Comparison of ENCODE assay signal across 8 cellular contexts in the genomic region with DNA sequence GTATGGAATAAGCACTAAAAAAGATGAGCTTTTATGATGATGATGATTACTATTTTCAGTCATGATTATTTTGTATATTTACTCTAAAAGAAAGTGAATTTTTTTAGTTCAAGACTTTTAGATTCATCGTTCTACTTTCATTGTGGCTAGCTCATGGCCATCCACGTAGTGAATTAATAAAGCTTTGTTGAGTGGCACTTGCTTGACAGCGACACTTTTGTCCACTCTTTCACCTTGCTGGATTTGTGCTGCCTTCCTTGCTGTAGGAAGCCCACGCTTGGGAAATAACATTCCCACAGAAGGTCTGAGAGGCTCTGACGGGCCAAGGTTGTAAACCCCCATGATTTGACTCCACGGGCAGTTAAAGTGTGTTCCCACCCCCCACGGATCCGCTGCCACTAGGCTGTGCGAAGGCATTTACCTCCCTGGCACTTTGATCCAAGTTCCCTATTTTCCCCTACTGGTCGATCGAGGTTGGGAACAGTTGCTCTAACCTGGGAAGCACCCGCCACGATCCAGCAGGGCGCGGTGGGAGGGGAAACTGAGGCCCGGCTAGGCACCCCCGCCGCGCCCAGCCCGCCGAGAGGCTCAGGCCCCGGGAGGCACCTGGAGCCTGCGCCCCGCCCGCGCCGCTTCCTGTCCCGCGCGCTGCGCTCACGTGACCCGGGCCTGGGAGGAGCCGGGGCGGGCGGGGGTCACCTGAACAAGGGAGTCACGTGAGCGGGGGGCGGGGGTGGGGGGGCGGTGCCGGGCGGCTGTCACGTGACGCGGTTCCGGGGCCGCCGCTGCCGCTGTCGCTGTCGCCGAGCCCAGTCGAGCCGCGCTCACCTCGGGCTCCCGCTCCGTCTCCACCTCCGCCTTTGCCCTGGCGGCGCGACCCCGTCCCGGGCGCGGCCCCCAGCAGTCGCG. TPM values are rescaled to one million over a fixed set of nuclear protein-coding genes. Genes with fewer than 3 reads are reported as not detected.
DNase-seq lines count a peak whose midpoint lies in the region; ATAC-seq and TF ChIP-seq lines count a peak whose summit lies in the region.

TSS of gene IGF2R (plus strand) at position 788 of the 909 bp plus-strand sequence. CDS start 165 bp downstream, outside the sequence.

- H3K9me3 Mint-ChIP-seq in activated CD4-positive, alpha-beta T cell treated with anti-CD3 and anti-CD28 coated beads, Interleukin-2, amount 10 ng/mL, durations not matched to agents 7 days and 5 days: no peaks in the 10 kb centered on the region

- peaks cover 15% of the 10 kb centered on the region for H3K27me3 Mint-ChIP-seq in activated CD4-positive, alpha-beta T cell treated with anti-CD3 and anti-CD28 coated beads, Interleukin-2, amount 10 ng/mL, durations not matched to agents 7 days and 5 days

- H3K27me3 ChIP-seq in BE2C: no peaks in the 10 kb centered on the region

- POLR2A ChIA-PET in activated CD4-positive, alpha-beta T cell treated with anti-CD3 and anti-CD28 coated beads, Interleukin-2, amount 10 ng/mL, durations not matched to agents 7 days and 5 days (lab: Charles Lee): interaction anchor here (0.8 kb wide), 1 partner anchor 287 kb away, joined by 3 read pairs; no protein-coding TSS in a partner anchor

- H3K9me3 ChIP-seq in BE2C: no peaks in the 10 kb centered on the region

- peaks cover 45% of the 10 kb centered on the region for H3K4me1 Mint-ChIP-seq in activated CD4-positive, alpha-beta T cell treated with anti-CD3 and anti-CD28 coated beads, Interleukin-2, amount 10 ng/mL, durations not matched to agents 7 days and 5 days

- DNase-seq in BE2C (peak; percentile 94), NCI-H510A treated with DMSO at 0.1 percent for 48 hours (lab: John Stamatoyannopoulos, UW) (peak; percentile 63), coronary artery (ENCODE audit: low spot score) (peak; percentile 95), left kidney (ENCODE audit: low read depth, low spot score) (peak; percentile 98)
- DNase-seq in activated CD4-positive, alpha-beta T cell treated with anti-CD3 and anti-CD28 coated beads, Interleukin-2, amount 10 ng/mL, durations not matched to agents 7 days and 5 days: peak; percentile 94
- peak; percentile 94 for DNase-seq in stimulated activated CD4-positive, alpha-beta T cell treated with anti-CD3 and anti-CD28 coated beads, Interleukin-1b, Interleukin-23, amount 100 ng/mL, for 48 hours

- no peaks in the 10 kb centered on the region for H3K36me3 ChIP-seq in BE2C

- peak within 1 kb of the TSS; percentile 89 for H3K4me3 Mint-ChIP-seq in activated CD4-positive, alpha-beta T cell treated with anti-CD3 and anti-CD28 coated beads, Interleukin-2, amount 10 ng/mL, durations not matched to agents 7 days and 5 days

- H3K4me3 ChIP-seq in BE2C (ENCODE audit: low read depth, low read length) (peak within 1 kb of the TSS; percentile 79), coronary artery (peak within 1 kb of the TSS; percentile 93)

- peak within 1 kb of the TSS; percentile 94 for H3K27ac Mint-ChIP-seq in activated CD4-positive, alpha-beta T cell treated with anti-CD3 and anti-CD28 coated beads, Interleukin-2, amount 10 ng/mL, durations not matched to agents 7 days and 5 days

- H3K27ac ChIP-seq in coronary artery: peak within 1 kb of the TSS; percentile 89 to 92

- peak; percentile 81 for ATAC-seq in GM19043 (IDR thresholded peaks at IDR 0.05; ENCODE audit: low read depth, unreplicated experiment)
- ATAC-seq in HG03342 (IDR thresholded peaks at IDR 0.05; ENCODE audit: unreplicated experiment): peak; percentile 81

- peaks cover 11% of the 10 kb centered on the region for H3K36me3 Mint-ChIP-seq in activated CD4-positive, alpha-beta T cell treated with anti-CD3 and anti-CD28 coated beads, Interleukin-2, amount 10 ng/mL, durations not matched to agents 7 days and 5 days (ENCODE audit: low read depth)

- CTCF ChIA-PET in activated CD4-positive, alpha-beta T cell treated with anti-CD3 and anti-CD28 coated beads, Interleukin-2, amount 10 ng/mL, durations not matched to agents 7 days and 5 days (lab: Charles Lee): interaction anchor here (0.9 to 1.4 kb wide), 3 partner anchors 10 to 551 kb away, joined by 3 to 5 read pairs (median 3); no protein-coding TSS in a partner anchor

- H3K4me1 ChIP-seq in BE2C: no peaks in the 10 kb centered on the region

- TF ChIP-seq CTCF in BE2C (IDR thresholded peaks at IDR 0.05; ENCODE audit: low read depth, low read length) (0 out of 2 replicates have a peak, but pooled peaks have one; percentile 11), coronary artery (IDR thresholded peaks at IDR 0.05) (no peak)

RNA-seq across cellular contexts. Expression of gene IGF2R, which starts in this region (rescaled TPM):
- 25.4 TPM for polyA plus RNA-seq in BE2C (2012; ENCODE audit: insufficient read depth, insufficient read length, low read depth)
- 10 to 100 TPM; 62.8 to 65.0 TPM for total RNA-seq in activated CD4-positive, alpha-beta T cell treated with anti-CD3 and anti-CD28 coated beads, Interleukin-2, amount 10 ng/mL, durations not matched to agents 7 days and 5 days

Comparison
In these comparisons a context has a peak if more than half of its experiments do, and no peak if none do; other contexts are left out.
1. Peak in every context shown above with its lines: DNase-seq, ATAC-seq, H3K4me3 ChIP-seq and H3K27ac ChIP-seq.